12 cellular contexts compared by ENCODE assay signal in the genomic region with DNA sequence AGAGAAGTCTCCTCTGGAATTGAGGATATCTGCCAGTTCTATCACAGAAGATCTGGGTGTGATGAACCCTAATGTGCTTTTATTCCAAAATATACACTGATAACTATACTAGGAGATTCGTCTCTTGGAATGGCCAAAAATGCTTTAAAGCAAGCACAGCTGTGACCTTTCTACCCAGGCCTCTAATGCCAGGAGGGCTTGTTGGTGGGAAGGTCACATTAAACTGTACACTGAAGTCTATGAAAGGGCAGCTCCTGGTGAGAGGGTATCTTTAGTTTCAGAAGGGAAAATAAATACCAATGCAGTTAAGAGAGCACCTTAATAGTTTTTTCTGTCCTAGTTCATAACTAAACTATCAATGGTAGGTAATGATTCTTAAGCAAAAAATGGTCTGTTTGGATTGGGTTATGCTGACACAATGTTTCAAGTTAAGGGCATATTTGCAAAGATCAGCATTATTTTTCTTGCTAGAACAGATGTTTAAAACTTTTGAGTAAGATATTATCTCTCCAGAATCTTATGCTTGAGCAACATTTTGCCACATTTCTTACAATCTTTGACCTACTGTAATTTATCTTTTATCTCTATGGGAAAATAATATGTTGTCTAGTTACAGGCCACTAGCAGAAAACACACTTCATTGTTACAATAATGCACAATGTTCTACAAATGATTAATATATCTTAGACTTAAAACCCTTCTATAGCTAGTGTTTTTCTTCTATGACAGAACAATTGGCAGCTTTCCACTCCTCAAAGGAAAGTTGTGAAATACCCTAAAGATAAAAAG. TPM values are rescaled to one million over a fixed set of nuclear protein-coding genes. Genes with fewer than 3 reads are reported as not detected.
DNase-seq lines count a peak whose midpoint lies in the region; ATAC-seq, FAIRE-seq and TF ChIP-seq lines count a peak whose summit lies in the region.
"Had no signal": no experiment of that assay in that cellular context is flagged by ENCODE, and none has a peak within 500 bp of the region (broad histone marks: within the 10 kb centered on the region; RNA-seq: fewer than 3 reads in every experiment).

No MANE protein-coding gene starts in this region.

- H3K4me1 ChIP-seq in PC-3 (ENCODE audit: insufficient read depth, low read length) = 0 out of 2 replicates have a peak, but pooled peaks cover 8% of the 10 kb centered on the region

- no peaks in the 10 kb centered on the region for H3K36me3 ChIP-seq in PC-3 (ENCODE audit: low read depth, low read length)

- CTCF ChIA-PET in PC-3 (lab: Charles Lee) = no interaction called here

- no peak for TF ChIP-seq CTCF in AG10803 (conservative IDR thresholded peaks at IDR 0.05; ENCODE audit: low read length)
- no peak for TF ChIP-seq CTCF in PC-3 (conservative IDR thresholded peaks at IDR 0.05; ENCODE audit: low read depth, low read length)
- TF ChIP-seq CTCF in mesothelial cell of epicardium (IDR thresholded peaks at IDR 0.05; ENCODE audit: unreplicated experiment) = no peak

- no peak for ATAC-seq in PC-3
- no peak for ATAC-seq in HG03520 (IDR thresholded peaks at IDR 0.05; ENCODE audit: unreplicated experiment)
- ATAC-seq in activated CD4-positive, CD25-positive, alpha-beta regulatory T cell treated with anti-CD3 and anti-CD28 coated beads, Interleukin-2, amount 50 U/mL, for 24 hours = no peak
- ATAC-seq in GM21529 (IDR thresholded peaks at IDR 0.05; ENCODE audit: unreplicated experiment) = no peak
- ATAC-seq: activated CD8-positive, alpha-beta T cell treated with anti-CD3 and anti-CD28 coated beads, Interleukin-2, amount 10 ng/mL, durations not matched to agents 7 days and 5 days had no signal

- peaks cover 25% of the 10 kb centered on the region for H3K36me3 Mint-ChIP-seq in mesothelial cell of epicardium

- peak overlapping the region; percentile 91 for H3K27ac Mint-ChIP-seq in mesothelial cell of epicardium
- H3K27ac Mint-ChIP-seq: activated CD8-positive, alpha-beta T cell treated with anti-CD3 and anti-CD28 coated beads, Interleukin-2, amount 10 ng/mL, durations not matched to agents 7 days and 5 days had no signal

- no peaks in the 10 kb centered on the region for H3K27me3 Mint-ChIP-seq in mesothelial cell of epicardium (ENCODE audit: low read depth)

- no peaks in the 10 kb centered on the region for H3K9me3 ChIP-seq in PC-3 (ENCODE audit: low read length)

- FAIRE-seq in endometrium (lab: Jason Lieb, UNC) = peak; percentile 93

- no peaks in the 10 kb centered on the region for H4K20me1 ChIP-seq in PC-3 (ENCODE audit: low read length)

- H3K4me2 ChIP-seq in PC-3 (ENCODE audit: low read length) = no peak overlapping the region

- H3K27me3 ChIP-seq in PC-3 (ENCODE audit: low read length) = no peaks in the 10 kb centered on the region

- no peak overlapping the region for H2AFZ ChIP-seq in PC-3 (ENCODE audit: low read length)

- BruUV-seq in PC-3 (replicated peaks; lab: Mats Ljungman, UMichigan) = no TSS peak

- peaks cover 34% of the 10 kb centered on the region for H3K9me3 Mint-ChIP-seq in mesothelial cell of epicardium

- H3K4me1 Mint-ChIP-seq in mesothelial cell of epicardium = peaks cover 50% of the 10 kb centered on the region

- no peak overlapping the region for H3K4me3 Mint-ChIP-seq in mesothelial cell of epicardium
- H3K4me3 Mint-ChIP-seq: activated CD8-positive, alpha-beta T cell treated with anti-CD3 and anti-CD28 coated beads, Interleukin-2, amount 10 ng/mL, durations not matched to agents 7 days and 5 days had no signal

- no peaks in the 10 kb centered on the region for H3K9me2 ChIP-seq in PC-3 (replicated peaks; ENCODE audit: low read length)

- no peak overlapping the region for H3K27ac ChIP-seq in PC-3 (ENCODE audit: low read length)

- POLR2A ChIA-PET in PC-3 (lab: Charles Lee; ENCODE audit: unreplicated experiment) = no interaction called here

- H3K9ac ChIP-seq in PC-3 (ENCODE audit: low read length) = no peak overlapping the region

- intact Hi-C loops in PC-3 (cut with micrococcal nuclease) = no loop called here

- H3K4me3 ChIP-seq in AG10803 (ENCODE audit: low read length) = no peak overlapping the region
- no peak overlapping the region for H3K4me3 ChIP-seq in PC-3 (ENCODE audit: low read length)

- no peaks in the 10 kb centered on the region for H3K79me2 ChIP-seq in PC-3 (ENCODE audit: low read length)

- DNase-seq in AG10803 (ENCODE audit: low read depth) (peak; percentile 55), PC-3 (peak; percentile 7), mesothelial cell of epicardium (ENCODE audit: low spot score in 2 of 2, unreplicated experiment in 2 of 2) (no peak)
- no peak for DNase-seq in activated CD4-positive, alpha-beta T cell treated with anti-CD3 and anti-CD28 coated beads for 1 hour
- DNase-seq: activated CD8-positive, alpha-beta T cell treated with anti-CD3 and anti-CD28 coated beads, Interleukin-2, amount 10 ng/mL, durations not matched to agents 7 days and 5 days; cerebellar nuclear complex; DND-41; NCI-H1930 had no signal

- no peaks in the 10 kb centered on the region for H3F3A ChIP-seq in PC-3 (ENCODE audit: low read length, unreplicated experiment)

RNA-seq across cellular contexts. Expression of gene SEC24D, which starts 59.6 kb away (rescaled TPM):
- total RNA-seq in PC-3 (2014; rRNA removed) (14.4 and 18.4 TPM in 2 replicates), mesothelial cell of epicardium (75.4 to 87.6 TPM (median 78.2 TPM) in 3 replicates)

Comparison
In these comparisons a context has a peak if more than half of its experiments do, and no peak if none do; other contexts are left out.
1. DNase-seq: peak in AG10803 (single experiment) and PC-3 (single experiment); none in mesothelial cell of epicardium (0 of 2) and activated CD4-positive, alpha-beta T cell treated with anti-CD3 and anti-CD28 coated beads for 1 hour (single experiment).